Comparison of ENCODE assay signal across 12 cellular contexts in the genomic region with DNA sequence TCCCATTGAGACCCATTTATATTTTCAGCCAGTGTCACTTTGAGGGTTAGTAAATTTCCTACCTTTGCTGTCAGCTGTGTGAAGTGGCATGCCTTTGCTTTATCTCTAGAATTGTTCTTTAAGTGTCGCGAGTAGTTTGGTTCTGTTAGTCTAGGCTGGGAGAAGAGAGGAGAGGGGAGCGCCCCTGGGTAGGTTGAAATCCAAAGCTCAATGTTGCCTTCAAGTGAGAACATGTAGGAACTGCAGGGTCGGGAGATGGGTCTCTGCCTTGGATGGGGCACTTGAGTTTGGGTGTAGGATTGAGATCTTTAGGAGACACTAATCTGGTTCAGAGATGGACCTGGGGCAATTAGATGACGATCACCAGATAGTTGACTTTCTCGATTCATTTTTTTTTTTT. TPM values are rescaled to one million over a fixed set of nuclear protein-coding genes. Genes with fewer than 3 reads are reported as not detected.
A peak's percentile ranks its signal among the peaks of the same experiment; 100 is the strongest.
DNase-seq lines count a peak whose midpoint lies in the region; ATAC-seq, FAIRE-seq and TF ChIP-seq lines count a peak whose summit lies in the region.
"Had no signal": no experiment of that assay in that cellular context is flagged by ENCODE, and none has a peak within 500 bp of the region (broad histone marks: within the 10 kb centered on the region; RNA-seq: fewer than 3 reads in every experiment).

No MANE protein-coding gene starts in this region.

- no peaks in the 10 kb centered on the region for H3K9me1 ChIP-seq in keratinocyte (ENCODE audit: control insufficient read depth, extremely low read depth, insufficient read depth, low read length)

- no peaks in the 10 kb centered on the region for H3K36me3 ChIP-seq in keratinocyte (ENCODE audit: control insufficient read depth in 2 of 2, extremely low read depth in 1 of 2, insufficient read depth in 2 of 2, low read length in 2 of 2)

- peak; percentile 53 for TF ChIP-seq CTCF in astrocyte of the spinal cord (IDR thresholded peaks at IDR 0.05; ENCODE audit: low read depth, low read length)
- TF ChIP-seq CTCF in keratinocyte (optimal IDR thresholded peaks at IDR 0.05 in 1 of 3, IDR thresholded peaks at IDR 0.05 in 1 of 3, conservative IDR thresholded peaks at IDR 0.05 in 1 of 3; ENCODE audit: extremely low read depth in 1 of 3, insufficient read depth in 2 of 3, low read length in 3 of 3): peak in 2 of 3 experiments; percentile 29 to 41

- no peak overlapping the region for H3K4me3 Mint-ChIP-seq in stimulated activated naive B cell treated with anti-CD40 and anti-IgM and Interleukin-4, amounts not matched to agents 10 μg/mL and 1 μg/mL and 100 μg/mL, for 72 hours
- H3K4me3 Mint-ChIP-seq: dendritic cell treated with granulocyte-macrophage colony-stimulating factor and Interleukin-4, amounts not matched to agents 40 ng/mL and 50 ng/mL, for 4 days had no signal

- peaks cover 8% of the 10 kb centered on the region for H3K4me1 ChIP-seq in keratinocyte (ENCODE audit: control insufficient read depth, extremely low read depth, insufficient read depth, low read length)

- dilution Hi-C loops in keratinocyte (cut with MboI; ENCODE audit: extremely low pct_ligation_motif_present, low sequenced_read_pairs): no loop called here

- H3K79me2 ChIP-seq in keratinocyte (ENCODE audit: control insufficient read depth, insufficient read depth, low read length): no peaks in the 10 kb centered on the region

- H3K27me3 ChIP-seq in keratinocyte (ENCODE audit: control insufficient read depth, extremely low read depth, insufficient read depth, low read length): peaks cover 22% of the 10 kb centered on the region

- H3K27me3 Mint-ChIP-seq in stimulated activated naive B cell treated with anti-CD40 and anti-IgM and Interleukin-4, amounts not matched to agents 10 μg/mL and 1 μg/mL and 100 μg/mL, for 72 hours: peaks cover 57 to 68% of the 10 kb centered on the region in 2 donors

- no peak overlapping the region for H3K27ac Mint-ChIP-seq in stimulated activated naive B cell treated with anti-CD40 and anti-IgM and Interleukin-4, amounts not matched to agents 10 μg/mL and 1 μg/mL and 100 μg/mL, for 72 hours
- H3K27ac Mint-ChIP-seq: dendritic cell treated with granulocyte-macrophage colony-stimulating factor and Interleukin-4, amounts not matched to agents 40 ng/mL and 50 ng/mL, for 4 days had no signal

- in situ Hi-C loops in astrocyte of the spinal cord (cut with HindIII; ENCODE audit: low sequenced_read_pairs): no loop called here

- H3K9ac ChIP-seq in keratinocyte (ENCODE audit: control insufficient read depth, extremely low read depth, insufficient read depth, low read length): no peak overlapping the region

- no peak for ATAC-seq in HG03378 (IDR thresholded peaks at IDR 0.05; ENCODE audit: unreplicated experiment)
- no peak for ATAC-seq in stimulated activated naive B cell treated with anti-CD40 and anti-IgM and Interleukin-4, amounts not matched to agents 10 μg/mL and 1 μg/mL and 100 μg/mL, for 72 hours (replicated peaks)

- no peak overlapping the region for H3K27ac ChIP-seq in keratinocyte (ENCODE audit: control insufficient read depth, insufficient read depth, low read length)

- no peaks in the 10 kb centered on the region for H3K9me3 ChIP-seq in keratinocyte (ENCODE audit: control insufficient read depth, low read depth, low read length)

- peaks cover 10 to 12% of the 10 kb centered on the region in 2 donors for H3K36me3 Mint-ChIP-seq in stimulated activated naive B cell treated with anti-CD40 and anti-IgM and Interleukin-4, amounts not matched to agents 10 μg/mL and 1 μg/mL and 100 μg/mL, for 72 hours

- H3K4me1 Mint-ChIP-seq in stimulated activated naive B cell treated with anti-CD40 and anti-IgM and Interleukin-4, amounts not matched to agents 10 μg/mL and 1 μg/mL and 100 μg/mL, for 72 hours: peaks cover 5 to 7% of the 10 kb centered on the region in 2 donors

- no peak for FAIRE-seq in keratinocyte (lab: Jason Lieb, UNC)

- H3K4me3 ChIP-seq in astrocyte of the spinal cord (ENCODE audit: low read depth, low read length) (no peak overlapping the region), keratinocyte (ENCODE audit: control insufficient read depth in 2 of 3, extremely low read depth in 1 of 3, insufficient read depth in 2 of 3, low read depth in 1 of 3, low read length in 3 of 3) (no peak overlapping the region)

- H2AFZ ChIP-seq in keratinocyte (ENCODE audit: control insufficient read depth, low read length): no peak overlapping the region

- H4K20me1 ChIP-seq in keratinocyte (ENCODE audit: control insufficient read depth, extremely low read depth, insufficient read depth, low read length): no peaks in the 10 kb centered on the region

- H3K9me3 Mint-ChIP-seq in stimulated activated naive B cell treated with anti-CD40 and anti-IgM and Interleukin-4, amounts not matched to agents 10 μg/mL and 1 μg/mL and 100 μg/mL, for 72 hours: peaks cover 8 to 11% of the 10 kb centered on the region in 2 donors

- no peak overlapping the region for H3K4me2 ChIP-seq in keratinocyte (ENCODE audit: control insufficient read depth, extremely low read depth, insufficient read depth, low read depth, low read length)

- DNase-seq in EL: peak; percentile 40
- DNase-seq in M059J (ENCODE audit: low read depth): peak; percentile 41
- no peak for DNase-seq in astrocyte of the spinal cord (ENCODE audit: low read depth, low spot score)
- no peak for DNase-seq in keratinocyte (ENCODE audit: low read depth, low spot score)
- no peak for DNase-seq in stimulated activated naive B cell treated with anti-CD40 and anti-IgM and Interleukin-4, amounts not matched to agents 10 μg/mL and 1 μg/mL and 100 μg/mL, for 72 hours
- no peak for DNase-seq in effector CD8-positive, alpha-beta T cell (lab: John Stamatoyannopoulos, UW)
- DNase-seq in NCI-H187 treated with DMSO at 0.1 percent for 48 hours (lab: John Stamatoyannopoulos, UW): no peak
- DNase-seq: NCI-H187 had no signal

RNA-seq across cellular contexts. Expression of a gene that starts 46.3 kb away (rescaled TPM):
- total RNA-seq in M059J (2014; rRNA removed; shearing (Covaris generic)): 311 and 328 TPM in 2 replicates
- 1.9 to 4.3 TPM (median 4.1 TPM) in 3 replicates for polyA plus RNA-seq in keratinocyte
- polyA plus RNA-seq in keratinocyte (2011; ENCODE audit: low read depth): 8.5 TPM
- polyA plus RNA-seq in keratinocyte (2011; cell fraction: cytosol; rRNA removed): 2.2 and 2.6 TPM in 2 replicates
- 9.3 and 16.7 TPM in 2 replicates for polyA plus RNA-seq in keratinocyte (2011; cell fraction: nucleus; rRNA removed)
- 4.7 and 14.4 TPM in 2 replicates for polyA plus RNA-seq in keratinocyte (2012; ENCODE audit: low replicate concordance)
- 0.82 to 2.5 TPM (median 2.3 TPM) in 3 replicates for polyA minus RNA-seq in keratinocyte
- polyA minus RNA-seq in keratinocyte (2011; cell fraction: cytosol; rRNA and poly(A)+ RNA removed): 10.6 TPM
- 8.4 and 8.5 TPM in 2 replicates for polyA minus RNA-seq in keratinocyte (2011; cell fraction: nucleus; rRNA and poly(A)+ RNA removed)

RNA-seq across cellular contexts. Expression of a gene that starts 46.9 kb away (rescaled TPM):
- not detected in 2 replicates for total RNA-seq in M059J (2014; rRNA removed; shearing (Covaris generic))
- polyA plus RNA-seq in keratinocyte: not detected in 3 replicates
- not detected for polyA plus RNA-seq in keratinocyte (2011; ENCODE audit: low read depth)
- not detected in 2 replicates for polyA plus RNA-seq in keratinocyte (2011; cell fraction: cytosol; rRNA removed)
- polyA plus RNA-seq in keratinocyte (2011; cell fraction: nucleus; rRNA removed): not detected in 2 replicates
- polyA plus RNA-seq in keratinocyte (2012; ENCODE audit: low replicate concordance): not detected in 2 replicates
- not detected in 3 replicates for polyA minus RNA-seq in keratinocyte
- not detected for polyA minus RNA-seq in keratinocyte (2011; cell fraction: cytosol; rRNA and poly(A)+ RNA removed)
- polyA minus RNA-seq in keratinocyte (2011; cell fraction: nucleus; rRNA and poly(A)+ RNA removed): not detected in 2 replicates
- total RNA-seq: activated CD8-positive, alpha-beta memory T cell treated with anti-CD3 and anti-CD28 coated beads for 36 hours; mononuclear cell had no signal

Comparison
In these comparisons a context has a peak if more than half of its experiments do, and no peak if none do; other contexts are left out.
1. DNase-seq: peak in EL (single experiment) and M059J (single experiment); none in astrocyte of the spinal cord (single experiment), keratinocyte (single experiment), stimulated activated naive B cell treated with anti-CD40 and anti-IgM and Interleukin-4, amounts not matched to agents 10 μg/mL and 1 μg/mL and 100 μg/mL, for 72 hours (single experiment), effector CD8-positive, alpha-beta T cell (single experiment) and NCI-H187 treated with DMSO at 0.1 percent for 48 hours (single experiment).